Comparison of ENCODE assay signal across 19 cellular contexts in genomic region chr3:31620656-31621055, GRCh38.
A peak's percentile ranks its signal among the peaks of the same experiment; 100 is the strongest.
DNase-seq lines count a peak whose midpoint lies in the region; ATAC-seq, FAIRE-seq and TF ChIP-seq lines count a peak whose summit lies in the region.
"Had no signal": no experiment of that assay in that cellular context is flagged by ENCODE, and none has a peak within 500 bp of the region (broad histone marks: within the 10 kb centered on the region; RNA-seq: fewer than 3 reads in every experiment).

No MANE protein-coding gene starts in this region.

- H3K27ac Mint-ChIP-seq in activated T-cell treated with anti-CD3 and anti-CD28 coated beads, Interleukin-2, amount 50 U/mL, for 72 hours, result peak overlapping the region; percentile 18
- H3K27ac Mint-ChIP-seq in neural progenitor cell, result no peak overlapping the region
- H3K27ac Mint-ChIP-seq: CD8-positive, alpha-beta T cell; nephron progenitor cell had no signal

- no peak overlapping the region for H3K4me3 ChIP-seq in OCI-LY3 (ENCODE audit: low read length)
- H3K4me3 ChIP-seq in neural progenitor cell, result no peak overlapping the region

- peaks cover 8 to 24% of the 10 kb centered on the region in 2 donors for H3K36me3 Mint-ChIP-seq in activated T-cell treated with anti-CD3 and anti-CD28 coated beads, Interleukin-2, amount 50 U/mL, for 72 hours (ENCODE audit: insufficient read depth in 2 of 2)
- peaks cover 36% of the 10 kb centered on the region for H3K36me3 Mint-ChIP-seq in neural progenitor cell

- H3K9me3 Mint-ChIP-seq in activated T-cell treated with anti-CD3 and anti-CD28 coated beads, Interleukin-2, amount 50 U/mL, for 72 hours, result no peaks in the 10 kb centered on the region
- no peaks in the 10 kb centered on the region for H3K9me3 Mint-ChIP-seq in neural progenitor cell
- H3K9me3 Mint-ChIP-seq: CD8-positive, alpha-beta T cell; nephron progenitor cell had no signal

- H3K27me3 ChIP-seq in OCI-LY3 (ENCODE audit: low read depth, low read length), result no peaks in the 10 kb centered on the region
- no peaks in the 10 kb centered on the region for H3K27me3 ChIP-seq in neural progenitor cell

- H3K4me1 ChIP-seq in OCI-LY3 (ENCODE audit: low read length), result peaks cover 41% of the 10 kb centered on the region
- peaks cover 15% of the 10 kb centered on the region for H3K4me1 ChIP-seq in neural progenitor cell

- H3K79me2 ChIP-seq in OCI-LY3 (ENCODE audit: low read length) (peaks cover 20% of the 10 kb centered on the region; the same call in 1 of the 2 replicates), neural progenitor cell (ENCODE audit: low read depth) (no peaks in the 10 kb centered on the region)

- H3K9me3 ChIP-seq in OCI-LY3 (ENCODE audit: insufficient read depth, low read length), result no peaks in the 10 kb centered on the region
- no peaks in the 10 kb centered on the region for H3K9me3 ChIP-seq in neural progenitor cell (ENCODE audit: low read depth)

- no peak for DNase-seq in activated T-cell treated with anti-CD3 and anti-CD28 coated beads, Interleukin-2, amount 50 U/mL, for 72 hours
- DNase-seq in activated T-cell treated with anti-CD3 and anti-CD28 coated beads, Interleukin-2, amount 50 U/mL, for 1 hour, result no peak
- peak; percentile 6 for DNase-seq in neural progenitor cell (ENCODE audit: low spot score)
- DNase-seq in NCI-H2196 treated with DMSO at 0.1 percent for 48 hours (lab: John Stamatoyannopoulos, UW; ENCODE audit: unreplicated experiment), result no peak
- no peak for DNase-seq in HK-2 (ENCODE audit: unreplicated experiment)
- no peak for DNase-seq in frontal cortex (ENCODE audit: low spot score in 2 of 2)
- DNase-seq: activated CD4-positive, alpha-beta T cell treated with anti-CD3 and anti-CD28 coated beads for 1 hour; CD8-positive, alpha-beta T cell; head of caudate nucleus; islet precursor cell; mesenchymal stem cell; NCI-H2171; nephron progenitor cell; NK-92 treated with Interleukin-12 subunit alpha and Interleukin-12 subunit beta, amount 100 ng/mL, for 24 hours; retina; SHP77 treated with DMSO at 0.1 percent for 48 hours had no signal

- H3K4me2 ChIP-seq in OCI-LY3 (ENCODE audit: low read length), result peak overlapping the region; percentile 1
- no peak overlapping the region for H3K4me2 ChIP-seq in neural progenitor cell

- no peak overlapping the region for H3K4me3 Mint-ChIP-seq in activated T-cell treated with anti-CD3 and anti-CD28 coated beads, Interleukin-2, amount 50 U/mL, for 72 hours
- H3K4me3 Mint-ChIP-seq in neural progenitor cell, result no peak overlapping the region
- H3K4me3 Mint-ChIP-seq: CD8-positive, alpha-beta T cell; nephron progenitor cell had no signal

- H3K27me3 Mint-ChIP-seq in activated T-cell treated with anti-CD3 and anti-CD28 coated beads, Interleukin-2, amount 50 U/mL, for 72 hours (ENCODE audit: low read depth), result no peaks in the 10 kb centered on the region
- no peaks in the 10 kb centered on the region for H3K27me3 Mint-ChIP-seq in neural progenitor cell (ENCODE audit: insufficient read depth, low read depth)

- TF ChIP-seq CTCF in OCI-LY3 (IDR thresholded peaks at IDR 0.05; ENCODE audit: low read depth, low read length), result no peak
- no peak for TF ChIP-seq CTCF in neural progenitor cell (IDR thresholded peaks at IDR 0.05)

- H3K9ac ChIP-seq in OCI-LY3 (ENCODE audit: low read length) (no peak overlapping the region), neural progenitor cell (no peak overlapping the region)

- H3K4me1 Mint-ChIP-seq in activated T-cell treated with anti-CD3 and anti-CD28 coated beads, Interleukin-2, amount 50 U/mL, for 72 hours (ENCODE audit: low read depth), result peaks cover 22% of the 10 kb centered on the region
- peaks cover 6% of the 10 kb centered on the region for H3K4me1 Mint-ChIP-seq in neural progenitor cell

- peaks cover 71% of the 10 kb centered on the region for H3K36me3 ChIP-seq in OCI-LY3 (replicated peaks; ENCODE audit: low read depth, low read length)
- H3K36me3 ChIP-seq in neural progenitor cell, result peaks cover 14% of the 10 kb centered on the region

- no peaks in the 10 kb centered on the region for H3F3A ChIP-seq in neural progenitor cell (ENCODE audit: low read depth)

- peak in 1 of 2 donors; percentile 25 for ATAC-seq in activated T-cell treated with anti-CD3 and anti-CD28 coated beads, Interleukin-2, amount 50 U/mL, for 72 hours (replicated peaks in 1 of 2)
- peak; percentile 29 for ATAC-seq in GM21786 (IDR thresholded peaks at IDR 0.05; ENCODE audit: unreplicated experiment)
- ATAC-seq: CD8-positive, alpha-beta T cell; HepG2 had no signal

- no peak for FAIRE-seq in frontal cortex (lab: Jason Lieb, UNC)
- FAIRE-seq: HepG2 had no signal

- H3K27ac ChIP-seq in OCI-LY3 (ENCODE audit: low read length) (no peak overlapping the region), neural progenitor cell (peak overlapping the region; percentile 8)

- peaks cover 63% of the 10 kb centered on the region for H4K20me1 ChIP-seq in OCI-LY3 (ENCODE audit: insufficient read depth, low read length)
- no peaks in the 10 kb centered on the region for H4K20me1 ChIP-seq in neural progenitor cell (ENCODE audit: low read depth)

- H2AFZ ChIP-seq in OCI-LY3 (ENCODE audit: low read depth, low read length) (no peak overlapping the region), neural progenitor cell (replicated peaks) (no peak overlapping the region)
